Comparison of ENCODE assay signal across 1 cellular context in the genomic region with DNA sequence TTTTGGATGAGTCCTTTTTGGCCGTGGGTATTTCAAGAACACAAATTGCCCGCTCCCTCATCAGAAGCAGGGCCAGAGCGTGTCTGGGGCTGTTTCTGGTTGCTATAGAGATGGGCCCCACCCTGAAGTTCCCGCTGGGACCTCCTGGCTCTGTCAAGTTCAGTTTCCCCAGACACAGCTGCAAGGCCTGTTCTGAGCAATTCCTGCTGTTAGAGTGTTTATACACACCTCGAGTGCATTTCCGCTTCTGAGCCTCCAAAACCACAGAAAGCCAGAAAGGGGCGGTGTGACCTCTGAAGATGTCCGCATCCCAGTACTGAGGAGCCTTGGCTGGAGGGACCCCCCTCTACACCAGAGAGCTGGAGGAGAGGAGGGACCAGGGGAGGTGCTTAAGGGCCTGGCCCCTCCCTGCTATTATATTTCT.
TF ChIP-seq lines count a peak whose summit lies in the region.

No MANE protein-coding gene starts in this region.

TF ChIP-seq in A549, 52 proteins besides CTCF, POLR2A, EP300 and RAD21 (continued from another document):
- TF ChIP-seq, protein P1, sequence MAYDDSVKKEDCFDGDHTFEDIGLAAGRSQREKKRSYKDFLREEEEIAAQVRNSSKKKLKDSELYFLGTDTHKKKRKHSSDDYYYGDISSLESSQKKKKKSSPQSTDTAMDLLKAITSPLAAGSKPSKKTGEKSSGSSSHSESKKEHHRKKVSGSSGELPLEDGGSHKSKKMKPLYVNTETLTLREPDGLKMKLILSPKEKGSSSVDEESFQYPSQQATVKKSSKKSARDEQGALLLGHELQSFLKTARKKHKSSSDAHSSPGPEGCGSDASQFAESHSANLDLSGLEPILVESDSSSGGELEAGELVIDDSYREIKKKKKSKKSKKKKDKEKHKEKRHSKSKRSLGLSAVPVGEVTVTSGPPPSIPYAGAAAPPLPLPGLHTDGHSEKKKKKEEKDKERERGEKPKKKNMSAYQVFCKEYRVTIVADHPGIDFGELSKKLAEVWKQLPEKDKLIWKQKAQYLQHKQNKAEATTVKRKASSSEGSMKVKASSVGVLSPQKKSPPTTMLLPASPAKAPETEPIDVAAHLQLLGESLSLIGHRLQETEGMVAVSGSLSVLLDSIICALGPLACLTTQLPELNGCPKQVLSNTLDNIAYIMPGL (CRISPR knock-in tag; IDR thresholded peaks at IDR 0.05; ENCODE audit: borderline replicate concordance), result no peak
- TF ChIP-seq MYC (IDR thresholded peaks at IDR 0.05; ENCODE audit: borderline replicate concordance, low read length) (no peak), SREBF2 (IDR thresholded peaks at IDR 0.05) (no peak), ZSCAN20 (CRISPR knock-in tag; IDR thresholded peaks at IDR 0.05) (no peak), NPAS2 (CRISPR knock-in tag; IDR thresholded peaks at IDR 0.05; ENCODE audit: borderline replicate concordance) (no peak)
- TF ChIP-seq, protein P2, sequence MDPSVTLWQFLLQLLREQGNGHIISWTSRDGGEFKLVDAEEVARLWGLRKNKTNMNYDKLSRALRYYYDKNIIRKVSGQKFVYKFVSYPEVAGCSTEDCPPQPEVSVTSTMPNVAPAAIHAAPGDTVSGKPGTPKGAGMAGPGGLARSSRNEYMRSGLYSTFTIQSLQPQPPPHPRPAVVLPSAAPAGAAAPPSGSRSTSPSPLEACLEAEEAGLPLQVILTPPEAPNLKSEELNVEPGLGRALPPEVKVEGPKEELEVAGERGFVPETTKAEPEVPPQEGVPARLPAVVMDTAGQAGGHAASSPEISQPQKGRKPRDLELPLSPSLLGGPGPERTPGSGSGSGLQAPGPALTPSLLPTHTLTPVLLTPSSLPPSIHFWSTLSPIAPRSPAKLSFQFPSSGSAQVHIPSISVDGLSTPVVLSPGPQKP (IDR thresholded peaks at IDR 0.05; ENCODE audit: low read depth, low read length), result no peak
